15 cellular contexts compared by ENCODE assay signal in genomic region chr1:172146149-172146850, GRCh38.
DNase-seq lines count a peak whose midpoint lies in the region; ATAC-seq and TF ChIP-seq lines count a peak whose summit lies in the region.
"Had no signal": no experiment of that assay in that cellular context is flagged by ENCODE, and none has a peak within 500 bp of the region (broad histone marks: within the 10 kb centered on the region; RNA-seq: fewer than 3 reads in every experiment).

No MANE protein-coding gene starts in this region.

- H3K36me3 Mint-ChIP-seq in CD4-positive, alpha-beta T cell (ENCODE audit: low read depth), result no peaks in the 10 kb centered on the region

- H3K4me3 Mint-ChIP-seq in CD4-positive, alpha-beta T cell, result no peak overlapping the region
- H3K4me3 Mint-ChIP-seq: naive thymus-derived CD4-positive, alpha-beta T cell; T-helper 2 cell treated with Interferon-gamma antibody and Interleukin-4, amounts not matched to agents 5 μg/mL and 100 μg/mL, for 36 hours had no signal

- H3K36me3 ChIP-seq in muscle layer of duodenum (ENCODE audit: control insufficient read depth in 1 of 2, insufficient read depth in 2 of 2, low read length in 2 of 2) (peaks cover 0 to 15% of the 10 kb centered on the region in 2 donors), transverse colon (no peaks in the 10 kb centered on the region), WERI-Rb-1 (no peaks in the 10 kb centered on the region)

- H3K9me3 Mint-ChIP-seq in CD4-positive, alpha-beta T cell, result no peaks in the 10 kb centered on the region
- H3K9me3 Mint-ChIP-seq: naive thymus-derived CD4-positive, alpha-beta T cell had no signal

- in situ Hi-C loops in transverse colon (cut with MboI; ENCODE audit: low pct_ligation_motif_present in 1 of 4, low pct_unique_long_range_greater_than_20kb in 1 of 4, low sequenced_read_pairs in 3 of 4), result no loop called here

- DNase-seq in DMS53 (lab: John Stamatoyannopoulos, UW) (peak; percentile 10), DMS53 treated with DMSO at 0.1 percent for 48 hours (lab: John Stamatoyannopoulos, UW; ENCODE audit: unreplicated experiment) (no peak), choroid plexus epithelial cell (ENCODE audit: low read depth) (peak; percentile 16), transverse colon (no peak), WERI-Rb-1 (no peak), globus pallidus (ENCODE audit: low spot score) (no peak)
- no peak for DNase-seq in CD4-positive, alpha-beta T cell
- DNase-seq: Calu3; effector CD4-positive, alpha-beta T cell; naive thymus-derived CD4-positive, alpha-beta T cell; NCI-H187 had no signal

- TF ChIP-seq CTCF in choroid plexus epithelial cell (conservative IDR thresholded peaks at IDR 0.05; ENCODE audit: low read depth, low read length) (no peak), transverse colon (IDR thresholded peaks at IDR 0.05) (no peak), WERI-Rb-1 (IDR thresholded peaks at IDR 0.05; ENCODE audit: low read depth, low read length) (no peak)
- TF ChIP-seq CTCF in CD4-positive, alpha-beta T cell (IDR thresholded peaks at IDR 0.05), result no peak

- intact Hi-C loops in transverse colon (cut with DNase I; ENCODE audit: low total_unique reads), result no loop called here
- intact Hi-C loops in CD4-positive, alpha-beta T cell (cut with DNase I, micrococcal nuclease), result no loop called here

- no peaks in the 10 kb centered on the region for H3K27me3 Mint-ChIP-seq in CD4-positive, alpha-beta T cell
- H3K27me3 Mint-ChIP-seq: naive thymus-derived CD4-positive, alpha-beta T cell had no signal

- H3K4me3 ChIP-seq in choroid plexus epithelial cell (ENCODE audit: low read depth, low read length) (no peak overlapping the region), muscle layer of duodenum (ENCODE audit: low read depth in 1 of 2, low read length in 2 of 2) (no peak overlapping the region), transverse colon (no peak overlapping the region), WERI-Rb-1 (ENCODE audit: low read depth, low read length) (no peak overlapping the region)

- WGBS in transverse colon (ENCODE audit: low coverage in 1 of 2), 2 donors, result 88 to 95% methylated on average over 1 of the region's 1 CpG

- H3K9me3 ChIP-seq in muscle layer of duodenum (ENCODE audit: control insufficient read depth in 1 of 2, low read length in 2 of 2), result no peaks in the 10 kb centered on the region
- H3K9me3 ChIP-seq in transverse colon, result no peaks in the 10 kb centered on the region
- H3K9me3 ChIP-seq in WERI-Rb-1 (ENCODE audit: severe bottlenecking), result no peaks in the 10 kb centered on the region
- H3K9me3 ChIP-seq in CD4-positive, alpha-beta T cell (ENCODE audit: control insufficient read depth, low read length), result no peaks in the 10 kb centered on the region

- no peak for TF ChIP-seq POLR2A in transverse colon (IDR thresholded peaks at IDR 0.05)

- POLR2A ChIA-PET in CD4-positive, alpha-beta T cell (lab: Charles Lee), result no interaction called here

- no peak overlapping the region for H3K27ac Mint-ChIP-seq in CD4-positive, alpha-beta T cell

- no peak for ATAC-seq in CD4-positive, alpha-beta T cell (ENCODE audit: poor library complexity)
- ATAC-seq: HepG2; naive thymus-derived CD4-positive, alpha-beta T cell had no signal

- no peaks in the 10 kb centered on the region for H3K27me3 ChIP-seq in muscle layer of duodenum (ENCODE audit: low read depth, low read length)
- no peaks in the 10 kb centered on the region for H3K27me3 ChIP-seq in transverse colon
- H3K27me3 ChIP-seq in WERI-Rb-1 (ENCODE audit: insufficient read depth, low read depth, severe bottlenecking), result no peaks in the 10 kb centered on the region
- no peaks in the 10 kb centered on the region for H3K27me3 ChIP-seq in CD4-positive, alpha-beta T cell (ENCODE audit: control insufficient read depth, insufficient read depth, low read length)

- H3K4me1 ChIP-seq in muscle layer of duodenum (ENCODE audit: control insufficient read depth in 1 of 2, insufficient read depth in 2 of 2, low read length in 2 of 2), result peaks cover 0 to 4% of the 10 kb centered on the region in 2 donors
- peaks cover 0 to 9% (median 0%) of the 10 kb centered on the region in 4 donors for H3K4me1 ChIP-seq in transverse colon

- CTCF ChIA-PET in CD4-positive, alpha-beta T cell (lab: Charles Lee), result no interaction called here

- no peak for TF ChIP-seq EP300 in transverse colon (IDR thresholded peaks at IDR 0.05; ENCODE audit: low read depth)

- no peaks in the 10 kb centered on the region for H3K4me1 Mint-ChIP-seq in CD4-positive, alpha-beta T cell (ENCODE audit: low read depth)

- H3K27ac ChIP-seq in muscle layer of duodenum (ENCODE audit: low read length), result peak overlapping the region; percentile 95
- peak overlapping the region; percentile 82 to 88 (median 84) for H3K27ac ChIP-seq in transverse colon
- H3K27ac ChIP-seq in WERI-Rb-1, result no peak overlapping the region
- H3K27ac ChIP-seq in CD4-positive, alpha-beta T cell (ENCODE audit: low read depth, low read length), result no peak overlapping the region
- H3K27ac ChIP-seq: 22Rv1 had no signal

Comparison
In these comparisons a context has a peak if more than half of its experiments do, and no peak if none do; other contexts are left out.
1. DNase-seq: peak in DMS53 (single experiment) and choroid plexus epithelial cell (single experiment); none in DMS53 treated with DMSO at 0.1 percent for 48 hours (single experiment), transverse colon (single experiment), WERI-Rb-1 (single experiment), CD4-positive, alpha-beta T cell (0 of 10) and globus pallidus (single experiment).
2. H3K27ac ChIP-seq: peak in muscle layer of duodenum (single experiment) and transverse colon (4 of 4); none in WERI-Rb-1 (single experiment) and CD4-positive, alpha-beta T cell (single experiment).